In genomic region chr9:114910541-114910940, GRCh38 we compare ENCODE assay signal across 13 cellular contexts. TPM values are rescaled to one million over a fixed set of nuclear protein-coding genes. Genes with fewer than 3 reads are reported as not detected.
A peak's percentile ranks its signal among the peaks of the same experiment; 100 is the strongest.
DNase-seq lines count a peak whose midpoint lies in the region; ATAC-seq, FAIRE-seq and TF ChIP-seq lines count a peak whose summit lies in the region.
"Had no signal": no experiment of that assay in that cellular context is flagged by ENCODE, and none has a peak within 500 bp of the region (broad histone marks: within the 10 kb centered on the region; RNA-seq: fewer than 3 reads in every experiment).

No MANE protein-coding gene starts in this region.

- no peaks in the 10 kb centered on the region for H3K27me3 ChIP-seq in CD8-positive, alpha-beta memory T cell (ENCODE audit: insufficient read depth, low read length, poor library complexity, severe bottlenecking)
- H3K27me3 ChIP-seq: adrenal gland, tibial artery had no signal

- POLR2A ChIA-PET in CD8-positive, alpha-beta memory T cell (lab: Charles Lee), result interaction anchor here (1.0 to 2.2 kb wide), 4 partner anchors 11 to 172 kb away, joined by 3 to 15 read pairs (median 4); partner anchors contain the start of gene TNFSF8

- no peak for ATAC-seq in central memory CD8-positive, alpha-beta T cell (replicated peaks; ENCODE audit: extremely low read depth, poor library complexity, severe bottlenecking)

- CTCF ChIA-PET in CD8-positive, alpha-beta memory T cell (lab: Charles Lee), result interaction anchor here (0.8 to 8.6 kb wide), 6 partner anchors 12 to 230 kb away, joined by 3 to 77 read pairs (median 22); partner anchors contain the start of genes TEX48 and TNFSF8

- H3K27ac ChIP-seq in 22Rv1, result peak overlapping the region; percentile 52
- H3K27ac ChIP-seq in CD8-positive, alpha-beta memory T cell (ENCODE audit: low read depth, low read length), result no peak overlapping the region
- H3K27ac ChIP-seq: adrenal gland, lower lobe of right lung, tibial artery had no signal

- no peaks in the 10 kb centered on the region for H3K9me3 ChIP-seq in CD8-positive, alpha-beta memory T cell (ENCODE audit: low read length)
- H3K9me3 ChIP-seq: adrenal gland, Caco-2, lower lobe of right lung, tibial artery had no signal

- H3K27ac Mint-ChIP-seq in CD8-positive, alpha-beta memory T cell, result peak overlapping the region; percentile 52 to 96 (median 92)
- peak overlapping the region; percentile 10 for H3K27ac Mint-ChIP-seq in central memory CD8-positive, alpha-beta T cell (ENCODE audit: low read depth)

- H3K4me1 ChIP-seq in CD8-positive, alpha-beta memory T cell (ENCODE audit: insufficient read depth, low read length), result peaks cover 73% of the 10 kb centered on the region
- H3K4me1 ChIP-seq: adrenal gland, tibial artery had no signal

- DNase-seq in CD8-positive, alpha-beta memory T cell, result no peak
- DNase-seq in NCI-H524 (lab: John Stamatoyannopoulos, UW) (peak; percentile 76 to 79), Kasumi-1 (lab: John Stamatoyannopoulos, UW) (no peak), NCI-H748 treated with DMSO at 0.1 percent for 48 hours (lab: John Stamatoyannopoulos, UW) (no peak), frontal cortex (ENCODE audit: low spot score in 2 of 2) (no peak)
- no peak for DNase-seq in central memory CD8-positive, alpha-beta T cell (ENCODE audit: low spot score in 2 of 2)
- no peak for DNase-seq in stimulated activated CD4-positive, alpha-beta T cell treated with anti-CD3 and anti-CD28 coated beads, Interleukin-4, amount 100 ng/mL, for 4 hours
- DNase-seq: lower lobe of right lung, tibial artery had no signal

- no peak for TF ChIP-seq CTCF in 22Rv1 (IDR thresholded peaks at IDR 0.05)

- no peak for FAIRE-seq in frontal cortex (lab: Jason Lieb, UNC)
- FAIRE-seq: GM12892 had no signal

- no peaks in the 10 kb centered on the region for H3K27me3 Mint-ChIP-seq in CD8-positive, alpha-beta memory T cell
- H3K27me3 Mint-ChIP-seq in central memory CD8-positive, alpha-beta T cell, result no peaks in the 10 kb centered on the region

- peaks cover 0 to 79% (median 77%) of the 10 kb centered on the region in 3 donors for H3K4me1 Mint-ChIP-seq in CD8-positive, alpha-beta memory T cell
- H3K4me1 Mint-ChIP-seq in central memory CD8-positive, alpha-beta T cell, result peaks cover 67% of the 10 kb centered on the region

- no peaks in the 10 kb centered on the region for H3K36me3 ChIP-seq in CD8-positive, alpha-beta memory T cell (ENCODE audit: insufficient read depth, low read length)
- H3K36me3 ChIP-seq: adrenal gland, lower lobe of right lung, tibial artery had no signal

- H3K4me3 ChIP-seq in CD8-positive, alpha-beta memory T cell (ENCODE audit: low read length), result no peak overlapping the region
- H3K4me3 ChIP-seq: adrenal gland, lower lobe of right lung, tibial artery had no signal

- H3K4me3 Mint-ChIP-seq in CD8-positive, alpha-beta memory T cell, result no peak overlapping the region
- no peak overlapping the region for H3K4me3 Mint-ChIP-seq in central memory CD8-positive, alpha-beta T cell

- peaks cover 5 to 71% (median 10%) of the 10 kb centered on the region in 3 donors for H3K36me3 Mint-ChIP-seq in CD8-positive, alpha-beta memory T cell
- peaks cover 13% of the 10 kb centered on the region for H3K36me3 Mint-ChIP-seq in central memory CD8-positive, alpha-beta T cell (ENCODE audit: insufficient read depth)

- H3K9me3 Mint-ChIP-seq in CD8-positive, alpha-beta memory T cell, result no peaks in the 10 kb centered on the region
- no peaks in the 10 kb centered on the region for H3K9me3 Mint-ChIP-seq in central memory CD8-positive, alpha-beta T cell

RNA-seq across cellular contexts. Expression of gene TNFSF8, which starts 19.9 kb away (rescaled TPM):
- 10 to 100 TPM; 72.6 to 73.2 TPM for total RNA-seq in CD8-positive, alpha-beta memory T cell
- 83.6 TPM for polyA plus RNA-seq in CD8-positive, alpha-beta memory T cell
- under 0.01 TPM for total RNA-seq in frontal cortex

Comparison
In these comparisons a context has a peak if more than half of its experiments do, and no peak if none do; other contexts are left out.
1. DNase-seq: peak in NCI-H524 (2 of 2); none in CD8-positive, alpha-beta memory T cell (0 of 5), central memory CD8-positive, alpha-beta T cell (0 of 2), Kasumi-1 (0 of 2), NCI-H748 treated with DMSO at 0.1 percent for 48 hours (single experiment), stimulated activated CD4-positive, alpha-beta T cell treated with anti-CD3 and anti-CD28 coated beads, Interleukin-4, amount 100 ng/mL, for 4 hours (0 of 2) and frontal cortex (0 of 2).
2. RNA of gene TNFSF8, which starts 19.9 kb away (total RNA-seq): 72.6 to 73.2 TPM in CD8-positive, alpha-beta memory T cell; under 0.01 TPM in frontal cortex (single experiment); every median in the first group is over 10 times any median in the second.